ENCODE assay signal across 10 cellular contexts in the genomic region with DNA sequence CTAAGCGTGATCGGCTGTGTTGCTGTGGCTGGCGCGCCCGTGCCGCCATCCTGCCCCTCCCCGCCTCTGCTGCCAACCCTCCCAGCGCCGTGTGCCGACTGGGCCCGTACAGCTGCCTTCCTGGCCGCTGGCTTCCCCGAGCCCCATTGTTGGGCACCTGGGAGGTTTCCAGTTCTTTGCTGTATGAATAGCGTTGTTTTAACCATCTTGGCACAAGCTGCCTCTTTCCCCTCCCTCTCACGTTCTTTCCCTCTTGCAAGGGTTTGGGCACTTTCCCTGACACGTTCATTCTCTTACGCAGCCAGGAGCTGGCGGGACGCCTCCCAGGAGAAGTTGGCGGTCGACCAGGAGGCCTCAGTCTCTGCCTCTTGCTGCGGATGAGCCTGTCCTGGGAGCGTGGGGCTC. TPM values are rescaled to one million over a fixed set of nuclear protein-coding genes. Genes with fewer than 3 reads are reported as not detected.
DNase-seq lines count a peak whose midpoint lies in the region; ATAC-seq and TF ChIP-seq lines count a peak whose summit lies in the region.
"Had no signal": no experiment of that assay in that cellular context is flagged by ENCODE, and none has a peak within 500 bp of the region (broad histone marks: within the 10 kb centered on the region; RNA-seq: fewer than 3 reads in every experiment).

No MANE protein-coding gene starts in this region.

- H3K36me3 Mint-ChIP-seq in nephron (ENCODE audit: low read depth) = no peaks in the 10 kb centered on the region

- H3K9me3 Mint-ChIP-seq in nephron = no peaks in the 10 kb centered on the region

- peaks cover 17% of the 10 kb centered on the region for H3K4me1 Mint-ChIP-seq in nephron

- ATAC-seq in esophagus mucosa = peak; percentile 68
- ATAC-seq in HG03108 (IDR thresholded peaks at IDR 0.05; ENCODE audit: unreplicated experiment) = no peak
- no peak for ATAC-seq in HG03039 (IDR thresholded peaks at IDR 0.05; ENCODE audit: unreplicated experiment)

- DNase-seq in AG08395 (ENCODE audit: low spot score) (peak; percentile 69), NCI-H2107 (lab: John Stamatoyannopoulos, UW) (peak; percentile 39), DMS114 treated with DMSO at 0.1 percent for 48 hours (lab: John Stamatoyannopoulos, UW; ENCODE audit: unreplicated experiment) (no peak)
- no peak for DNase-seq in stimulated activated CD4-positive, alpha-beta T cell treated with anti-CD3 and anti-CD28 coated beads, Interleukin-4, amount 100 ng/mL, for 4 hours
- DNase-seq: BE2C, SHP77 treated with DMSO at 0.1 percent for 48 hours had no signal

- H3K27me3 Mint-ChIP-seq in nephron (ENCODE audit: low read depth) = peaks cover 19% of the 10 kb centered on the region

- no peak overlapping the region for H3K4me3 Mint-ChIP-seq in nephron

- peak overlapping the region in 2 of 3 experiments; percentile 47 to 56 for H3K27ac Mint-ChIP-seq in nephron

- no peak for TF ChIP-seq CTCF in nephron (IDR thresholded peaks at IDR 0.05; ENCODE audit: unreplicated experiment in 3 of 3)

RNA-seq across cellular contexts. Expression of gene RXRA, which starts 43.1 kb away (rescaled TPM):
- total RNA-seq in esophagus mucosa = 52.4 TPM

Comparison
In these comparisons a context has a peak if more than half of its experiments do, and no peak if none do; other contexts are left out.
1. DNase-seq: peak in AG08395 (single experiment) and NCI-H2107 (single experiment); none in DMS114 treated with DMSO at 0.1 percent for 48 hours (single experiment) and stimulated activated CD4-positive, alpha-beta T cell treated with anti-CD3 and anti-CD28 coated beads, Interleukin-4, amount 100 ng/mL, for 4 hours (0 of 2).